7 cellular contexts compared by ENCODE assay signal in the genomic region with DNA sequence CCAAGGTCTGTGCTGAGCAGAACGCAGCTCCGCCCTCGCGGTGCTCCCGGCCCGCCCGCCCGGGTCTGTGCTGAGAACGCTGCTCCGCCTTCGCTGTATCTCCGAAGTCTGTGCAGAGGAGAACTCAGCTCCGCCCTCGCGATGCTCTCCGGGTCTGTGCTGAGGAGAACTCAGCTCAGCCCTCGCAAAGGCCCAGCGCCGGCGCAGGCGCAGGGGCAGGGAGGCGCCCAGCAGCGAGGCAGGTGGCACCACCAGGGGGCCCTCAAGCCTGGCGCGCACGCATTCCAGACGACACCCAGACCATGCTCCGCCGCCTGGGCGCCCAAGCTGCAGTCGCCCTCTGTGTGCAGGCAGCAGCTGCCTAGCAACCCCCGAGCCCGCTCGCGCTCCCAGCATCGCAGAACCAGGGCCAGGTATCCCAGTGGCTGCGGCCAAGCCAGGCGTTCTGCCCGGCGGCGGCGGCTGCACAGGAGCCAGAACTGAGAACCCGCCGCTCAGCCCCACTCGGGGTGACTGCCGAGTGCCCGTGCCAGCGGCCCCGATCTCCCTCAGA.
A peak's percentile ranks its signal among the peaks of the same experiment; 100 is the strongest.
DNase-seq lines count a peak whose midpoint lies in the region; ATAC-seq and TF ChIP-seq lines count a peak whose summit lies in the region.
"Not testable (repeated sequence)": the region's sequence is repeated elsewhere in the genome, so short reads cannot be mapped to it uniquely, and the experiment has no call there.

No MANE protein-coding gene starts in this region.

- not testable (repeated sequence) for H2AFZ ChIP-seq in H9 (ENCODE audit: low read length)

- H2BK12ac ChIP-seq in H9 (ENCODE audit: insufficient read length, low read depth, low read length), result not testable (repeated sequence)

- H3K36me3 Mint-ChIP-seq in H9 (ENCODE audit: insufficient read depth in 1 of 3, low read depth in 3 of 3); central memory CD8-positive, alpha-beta T cell (ENCODE audit: insufficient read depth): not testable (repeated sequence)

- H4K91ac ChIP-seq in H9 (ENCODE audit: insufficient read length, low read depth, low read length), result not testable (repeated sequence)

- not testable (repeated sequence) for H3K18ac ChIP-seq in H9 (ENCODE audit: insufficient read length, low read depth, low read length)

- H3K4me3 ChIP-seq in right lobe of liver (peak overlapping the region in 2 of 3 donors; percentile 11 to 48), skin epidermis (peak overlapping the region in 6 of 7 experiments; percentile 14 to 46 (median 26))

- not testable (repeated sequence) for H3K27ac ChIP-seq in H9 (ENCODE audit: insufficient read length, low read depth, low read length); right lobe of liver; skin epidermis

- H2AK5ac ChIP-seq in H9 (ENCODE audit: insufficient read length, low read length), result not testable (repeated sequence)

- TF ChIP-seq CTCF in H9 (conservative IDR thresholded peaks at IDR 0.05), result not testable (repeated sequence)
- TF ChIP-seq CTCF in right lobe of liver (IDR thresholded peaks at IDR 0.05), result peak in 3 of 4 donors; percentile 24 to 60 (median 28)

- not testable (repeated sequence) for H3K4me1 ChIP-seq in H9 (ENCODE audit: insufficient read depth, low read length); right lobe of liver

- H3K79me2 ChIP-seq in H9 (ENCODE audit: insufficient read depth, low read length), result not testable (repeated sequence)

- ATAC-seq in central memory CD8-positive, alpha-beta T cell (replicated peaks; ENCODE audit: extremely low read depth, poor library complexity, severe bottlenecking), result peak; percentile 75
- ATAC-seq in right lobe of liver, result peak; percentile 83 to 100 (median 100)

- H3K36me3 ChIP-seq in right lobe of liver, result not testable (repeated sequence)

- not testable (repeated sequence) for H3K56ac ChIP-seq in H9 (ENCODE audit: insufficient read length, low read depth, low read length)

- not testable (repeated sequence) for H3K14ac ChIP-seq in H9 (ENCODE audit: insufficient read depth, low read length)

- H3K4ac ChIP-seq in H9 (ENCODE audit: low read depth, low read length), result not testable (repeated sequence)

- not testable (repeated sequence) for H3T11ph ChIP-seq in H9 (ENCODE audit: low read length)

- H3K27me3 ChIP-seq in H9 (ENCODE audit: insufficient read depth, low read length); right lobe of liver: not testable (repeated sequence)

- H4K20me1 ChIP-seq in H9 (ENCODE audit: control insufficient read depth, insufficient read depth, insufficient read length), result not testable (repeated sequence)

- H3K27me3 Mint-ChIP-seq in H9 (ENCODE audit: low read depth), result not testable (repeated sequence)
- H3K27me3 Mint-ChIP-seq in central memory CD8-positive, alpha-beta T cell, result peaks cover 24% of the 10 kb centered on the region

- H3K4me3 Mint-ChIP-seq in H9; central memory CD8-positive, alpha-beta T cell: not testable (repeated sequence)

- WGBS in H9 (ENCODE audit: extremely low coverage, insufficient read length, low lambda C conversion rate), result no CpG with 5 or more reads among the region's 49 CpGs
- no CpG with 5 or more reads among the region's 49 CpGs for WGBS in right lobe of liver (ENCODE audit: insufficient coverage, low coverage, low lambda C conversion rate, missing lambda C conversion rate)

- H3K9ac ChIP-seq in H9 (ENCODE audit: extremely low read depth, insufficient read length, low read length), result not testable (repeated sequence)

- H3K79me1 ChIP-seq in H9 (ENCODE audit: insufficient read depth, low read depth, low read length, poor library complexity, severe bottlenecking), result not testable (repeated sequence)

- peaks cover 16% of the 10 kb centered on the region for H3K9me3 ChIP-seq in H9 (ENCODE audit: control insufficient read depth, low read depth, low read length)
- not testable (repeated sequence) for H3K9me3 ChIP-seq in right lobe of liver

- peak; percentile 43 for DNase-seq in H9
- peak; percentile 84 for DNase-seq in NCI-H748 (lab: John Stamatoyannopoulos, UW; ENCODE audit: unreplicated experiment)
- peak; percentile 16 to 26 for DNase-seq in activated CD4-positive, alpha-beta T cell treated with anti-CD3 and anti-CD28 coated beads, Interleukin-2, amount 50 U/mL, for 48 hours
- not testable (repeated sequence) for DNase-seq in central memory CD8-positive, alpha-beta T cell (ENCODE audit: low spot score in 2 of 2)
- DNase-seq in head of caudate nucleus, result peak in 41 of 42 donors; percentile 26 to 93 (median 81)
- DNase-seq in right lobe of liver, result peak; percentile 73 to 77 (median 73)

- not testable (repeated sequence) for H3K23me2 ChIP-seq in H9 (ENCODE audit: insufficient read length, low read depth, low read length, poor library complexity, severe bottlenecking)

- H3K27ac Mint-ChIP-seq in H9; central memory CD8-positive, alpha-beta T cell (ENCODE audit: low read depth): not testable (repeated sequence)

- not testable (repeated sequence) for TF ChIP-seq POLR2A in right lobe of liver (IDR thresholded peaks at IDR 0.05)

- not testable (repeated sequence) for H2BK5ac ChIP-seq in H9 (ENCODE audit: insufficient read length, low read length)

- not testable (repeated sequence) for H3K4me2 ChIP-seq in H9 (ENCODE audit: insufficient read depth, insufficient read length, low read length)

- H3K9me3 Mint-ChIP-seq in H9, result peaks cover 60 to 71% of the 10 kb centered on the region in 2 experiments
- H3K9me3 Mint-ChIP-seq in central memory CD8-positive, alpha-beta T cell, result not testable (repeated sequence)

- H3K4me1 Mint-ChIP-seq in H9; central memory CD8-positive, alpha-beta T cell: not testable (repeated sequence)

- not testable (repeated sequence) for H3K23ac ChIP-seq in H9 (ENCODE audit: insufficient read length, low read depth, low read length)

- H4K8ac ChIP-seq in H9 (replicated peaks; ENCODE audit: insufficient read length, low read depth, low read length), result not testable (repeated sequence)

- not testable (repeated sequence) for H2BK20ac ChIP-seq in H9 (ENCODE audit: low read depth, low read length, poor library complexity, severe bottlenecking)

- H2BK120ac ChIP-seq in H9 (ENCODE audit: low read depth, low read length, poor library complexity, severe bottlenecking), result not testable (repeated sequence)

- H4K5ac ChIP-seq in H9 (ENCODE audit: insufficient read length, low read depth, low read length), result not testable (repeated sequence)

- H2BK15ac ChIP-seq in H9 (ENCODE audit: low read depth, low read length), result not testable (repeated sequence)

- intact Hi-C loops in head of caudate nucleus (cut with DNase I); right lobe of liver (cut with DNase I): not testable (repeated sequence)
